In genomic region chr14:61477845-61478438, GRCh38 we compare ENCODE assay signal across 8 cellular contexts.
DNase-seq lines count a peak whose midpoint lies in the region; ATAC-seq and TF ChIP-seq lines count a peak whose summit lies in the region.

No MANE protein-coding gene starts in this region.

- peak; percentile 27 for ATAC-seq in GM18868 (IDR thresholded peaks at IDR 0.05; ENCODE audit: unreplicated experiment)
- no peak for ATAC-seq in naive thymus-derived CD4-positive, alpha-beta T cell
- ATAC-seq in HG02852 (IDR thresholded peaks at IDR 0.05; ENCODE audit: unreplicated experiment), result no peak

- no peaks in the 10 kb centered on the region for H3K36me3 ChIP-seq in OCI-LY1 (ENCODE audit: insufficient read depth, low read length)
- peaks cover 11 to 20% (median 16%) of the 10 kb centered on the region in 3 experiments for H3K36me3 ChIP-seq in naive thymus-derived CD4-positive, alpha-beta T cell (ENCODE audit: control insufficient read depth in 2 of 3, insufficient read depth in 3 of 3, low read length in 3 of 3)

- peaks cover 84% of the 10 kb centered on the region for H3K4me1 ChIP-seq in OCI-LY1 (ENCODE audit: insufficient read depth, low read length, severe bottlenecking)
- peaks cover 68 to 86% of the 10 kb centered on the region in 2 donors for H3K4me1 ChIP-seq in naive thymus-derived CD4-positive, alpha-beta T cell (ENCODE audit: control insufficient read depth in 2 of 2, insufficient read depth in 2 of 2, low read length in 2 of 2)

- H3K9ac ChIP-seq in OCI-LY1 (ENCODE audit: low read length), result peak overlapping the region; percentile 77

- H2AFZ ChIP-seq in OCI-LY1 (ENCODE audit: low read length), result no peak overlapping the region

- H3K4me2 ChIP-seq in OCI-LY1 (ENCODE audit: low read length), result peak overlapping the region; percentile 86

- peak overlapping the region; percentile 100 for H3K27ac ChIP-seq in OCI-LY1 (ENCODE audit: low read depth, low read length, poor library complexity, severe bottlenecking)
- H3K27ac ChIP-seq in coronary artery, result peak overlapping the region; percentile 87 to 89
- peak overlapping the region; percentile 85 for H3K27ac ChIP-seq in naive thymus-derived CD4-positive, alpha-beta T cell (ENCODE audit: low read depth, low read length)

- no peaks in the 10 kb centered on the region for H4K20me1 ChIP-seq in OCI-LY1 (ENCODE audit: insufficient read depth, low read length)

- intact Hi-C loops in naive thymus-derived CD4-positive, alpha-beta T cell (cut with micrococcal nuclease), result loop anchor here (1.0 to 5.0 kb wide), 11 partner anchors 24 to 1231 kb away; partner anchors contain the start of genes HIF1A (in 2 of the 2) and PPM1A (in 1 of the 2)

- H3K4me1 Mint-ChIP-seq in naive thymus-derived CD4-positive, alpha-beta T cell, result peaks cover 41 to 98% (median 94%) of the 10 kb centered on the region in 7 donors

- peaks cover 3 to 42% (median 24%) of the 10 kb centered on the region in 5 donors for H3K36me3 Mint-ChIP-seq in naive thymus-derived CD4-positive, alpha-beta T cell

- H3K4me3 Mint-ChIP-seq in naive thymus-derived CD4-positive, alpha-beta T cell, result peak overlapping the region in 9 of 10 donors; percentile 43 to 82 (median 74)

- peak overlapping the region in 8 of 9 donors; percentile 84 to 100 (median 95) for H3K27ac Mint-ChIP-seq in naive thymus-derived CD4-positive, alpha-beta T cell

- H3K9me2 ChIP-seq in OCI-LY1 (ENCODE audit: low read depth, low read length), result no peaks in the 10 kb centered on the region

- no peaks in the 10 kb centered on the region for H3K27me3 Mint-ChIP-seq in naive thymus-derived CD4-positive, alpha-beta T cell

- TF ChIP-seq CTCF in OCI-LY1 (IDR thresholded peaks at IDR 0.05; ENCODE audit: low read length) (no peak; the same call in 1 of the 2 replicates), coronary artery (IDR thresholded peaks at IDR 0.05) (no peak)

- H3K9me3 ChIP-seq in OCI-LY1 (ENCODE audit: low read length), result no peaks in the 10 kb centered on the region
- H3K9me3 ChIP-seq in naive thymus-derived CD4-positive, alpha-beta T cell (ENCODE audit: control insufficient read depth in 2 of 3, low read length in 3 of 3), result no peaks in the 10 kb centered on the region

- DNase-seq in coronary artery (ENCODE audit: low spot score) (peak; percentile 86), NCI-H524 (lab: John Stamatoyannopoulos, UW) (no peak), foreskin melanocyte (no peak), NCI-H1694 treated with DMSO at 0.1 percent for 48 hours (lab: John Stamatoyannopoulos, UW) (no peak)
- DNase-seq in naive thymus-derived CD4-positive, alpha-beta T cell, result no peak

- POLR2A ChIA-PET in naive thymus-derived CD4-positive, alpha-beta T cell (lab: Charles Lee), result interaction anchor here (0.6 to 3.4 kb wide), 18 partner anchors 8 to 253 kb away, joined by 3 to 20 read pairs (median 4); partner anchors contain the start of gene HIF1A

- CTCF ChIA-PET in naive thymus-derived CD4-positive, alpha-beta T cell (lab: Charles Lee), result interaction anchor here (0.6 to 2.2 kb wide), 5 partner anchors 14 to 217 kb away, joined by 3 to 5 read pairs (median 3); partner anchors contain the start of gene HIF1A

- H3K79me2 ChIP-seq in OCI-LY1 (ENCODE audit: insufficient read depth, low read length), result no peaks in the 10 kb centered on the region

- peaks cover 0 to 5% (median 0%) of the 10 kb centered on the region in 11 donors for H3K9me3 Mint-ChIP-seq in naive thymus-derived CD4-positive, alpha-beta T cell

- no peaks in the 10 kb centered on the region for H3K27me3 ChIP-seq in OCI-LY1 (ENCODE audit: insufficient read depth, low read length)
- H3K27me3 ChIP-seq in naive thymus-derived CD4-positive, alpha-beta T cell (ENCODE audit: control insufficient read depth in 2 of 2, insufficient read depth in 2 of 2, low read length in 2 of 2), result no peaks in the 10 kb centered on the region

- peaks cover 12% of the 10 kb centered on the region for H3F3A ChIP-seq in OCI-LY1 (ENCODE audit: insufficient read depth, low read length)

- H3K4me3 ChIP-seq in OCI-LY1 (ENCODE audit: low read depth, low read length, poor library complexity, severe bottlenecking) (peak overlapping the region; percentile 60), coronary artery (no peak overlapping the region)
- H3K4me3 ChIP-seq in naive thymus-derived CD4-positive, alpha-beta T cell (ENCODE audit: low read length), result peak overlapping the region; percentile 2
